25 cellular contexts compared by ENCODE assay signal in genomic region chr12:59672273-59672672, GRCh38.
"Had no signal": no experiment of that assay in that cellular context is flagged by ENCODE, and none has a peak within 500 bp of the region (broad histone marks: within the 10 kb centered on the region; RNA-seq: fewer than 3 reads in every experiment).

No MANE protein-coding gene starts in this region.

- DNase-seq: hippocampal formation; islet precursor cell; left ventricle myocardium inferior; midbrain; mucosa of descending colon; naive thymus-derived CD4-positive, alpha-beta T cell; ovary; right lobe of liver; stimulated activated CD4-positive, alpha-beta T cell treated with anti-CD3 and anti-CD28 coated beads, Interleukin-1b, Interleukin-23, amount 100 ng/mL, for 48 hours; stimulated activated CD4-positive, alpha-beta T cell treated with anti-CD3 and anti-CD28 coated beads, Interleukin-2, amount 100 ng/mL, for 48 hours; stimulated activated CD4-positive, alpha-beta T cell treated with anti-CD3 and anti-CD28 coated beads, Interleukin-4, amount 100 ng/mL, for 4 hours; stimulated activated CD8-positive, alpha-beta memory T cell treated with anti-CD3 and anti-CD28 coated beads, Interleukin-4, amount 100 ng/mL, for 48 hours; stimulated activated naive CD4-positive, alpha-beta T cell treated with Interleukin-2 at 50 U/mL for 16 hours; stimulated activated naive CD8-positive, alpha-beta T cell treated with anti-CD3 and anti-CD28 coated beads, Interleukin-15, amount 100 ng/mL, for 72 hours; tibial artery; trophoblast cell; upper lobe of right lung had no signal

- H3K9me3 ChIP-seq: mucosa of descending colon, ovary, right lobe of liver, suprapubic skin, thoracic aorta, tibial artery, upper lobe of right lung had no signal

- H3K36me3 ChIP-seq: ovary, right atrium auricular region, right lobe of liver, suprapubic skin, thoracic aorta, tibial artery, upper lobe of right lung had no signal

- H3K4me1 ChIP-seq: right atrium auricular region, right lobe of liver, suprapubic skin, upper lobe of right lung had no signal

- H3K27ac ChIP-seq: left ventricle myocardium inferior, ovary, right atrium auricular region, right lobe of liver, suprapubic skin, thoracic aorta, tibial artery, upper lobe of right lung had no signal

- H3K4me2 ChIP-seq: smooth muscle cell had no signal

- H3K27ac Mint-ChIP-seq: natural killer cell treated with Interleukin-12 subunit alpha and Interleukin-12 subunit beta and Interleukin-15 and Interleukin-18, amount 100 ng/mL, for 72 hours; progenitor cell of endocrine pancreas; stimulated activated memory B cell treated with anti-CD40 and anti-IgM and Interleukin-4, amounts not matched to agents 10 μg/mL and 1 μg/mL and 100 μg/mL, for 72 hours; stimulated activated naive CD8-positive, alpha-beta T cell treated with anti-CD3 and anti-CD28 coated beads, Interleukin-15, amount 100 ng/mL, for 72 hours had no signal

- H3K27me3 Mint-ChIP-seq: naive thymus-derived CD4-positive, alpha-beta T cell; natural killer cell treated with Interleukin-12 subunit alpha and Interleukin-12 subunit beta and Interleukin-15 and Interleukin-18, amount 100 ng/mL, for 72 hours; progenitor cell of endocrine pancreas; stimulated activated memory B cell treated with anti-CD40 and anti-IgM and Interleukin-4, amounts not matched to agents 10 μg/mL and 1 μg/mL and 100 μg/mL, for 72 hours; stimulated activated naive CD8-positive, alpha-beta T cell treated with anti-CD3 and anti-CD28 coated beads, Interleukin-15, amount 100 ng/mL, for 72 hours had no signal

- H3K4me3 Mint-ChIP-seq: naive thymus-derived CD4-positive, alpha-beta T cell; natural killer cell treated with Interleukin-12 subunit alpha and Interleukin-12 subunit beta and Interleukin-15 and Interleukin-18, amount 100 ng/mL, for 72 hours; stimulated activated memory B cell treated with anti-CD40 and anti-IgM and Interleukin-4, amounts not matched to agents 10 μg/mL and 1 μg/mL and 100 μg/mL, for 72 hours; stimulated activated naive CD8-positive, alpha-beta T cell treated with anti-CD3 and anti-CD28 coated beads, Interleukin-15, amount 100 ng/mL, for 72 hours had no signal

- H3K27me3 ChIP-seq: right atrium auricular region, right lobe of liver, suprapubic skin, tibial artery, upper lobe of right lung had no signal

- H3K4me3 ChIP-seq: left ventricle myocardium inferior, lung, mucosa of descending colon, ovary, right atrium auricular region, right lobe of liver, smooth muscle cell, suprapubic skin, thoracic aorta, tibial artery, upper lobe of right lung had no signal
